In the genomic region with DNA sequence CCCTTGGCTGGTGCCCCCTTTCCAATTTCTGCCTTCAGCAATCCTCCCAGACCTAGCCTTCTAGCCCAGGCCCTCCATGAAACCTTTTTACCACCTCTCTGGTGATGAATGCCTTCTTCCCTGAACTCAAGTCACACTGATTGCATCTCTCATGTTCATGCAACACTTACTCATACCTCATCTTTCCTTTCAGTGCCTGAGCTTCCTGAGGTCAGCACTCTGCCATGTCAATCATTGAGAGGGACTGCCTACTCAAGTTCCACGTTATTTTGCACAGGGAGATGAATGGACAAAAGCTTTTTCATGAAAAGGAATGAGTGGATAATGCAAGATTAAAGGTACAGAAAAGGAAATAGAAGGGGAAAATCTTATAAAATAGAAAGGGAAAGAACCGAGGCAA, we compare ENCODE assay signal across 3 cellular contexts.
A peak's percentile ranks its signal among the peaks of the same experiment; 100 is the strongest.
TF ChIP-seq lines count a peak whose summit lies in the region.

No MANE protein-coding gene starts in this region.

TF ChIP-seq in HEK293T, 16 proteins besides CTCF, POLR2A, EP300 and RAD21 (continued from another document):
- TF ChIP-seq ARNT (IDR thresholded peaks at IDR 0.05), result no peak
- TF ChIP-seq, protein P1, sequence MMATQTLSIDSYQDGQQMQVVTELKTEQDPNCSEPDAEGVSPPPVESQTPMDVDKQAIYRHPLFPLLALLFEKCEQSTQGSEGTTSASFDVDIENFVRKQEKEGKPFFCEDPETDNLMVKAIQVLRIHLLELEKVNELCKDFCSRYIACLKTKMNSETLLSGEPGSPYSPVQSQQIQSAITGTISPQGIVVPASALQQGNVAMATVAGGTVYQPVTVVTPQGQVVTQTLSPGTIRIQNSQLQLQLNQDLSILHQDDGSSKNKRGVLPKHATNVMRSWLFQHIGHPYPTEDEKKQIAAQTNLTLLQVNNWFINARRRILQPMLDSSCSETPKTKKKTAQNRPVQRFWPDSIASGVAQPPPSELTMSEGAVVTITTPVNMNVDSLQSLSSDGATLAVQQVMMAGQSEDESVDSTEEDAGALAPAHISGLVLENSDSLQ (IDR thresholded peaks at IDR 0.05), result peak; percentile 87

TF ChIP-seq in K562, 482 proteins besides CTCF, POLR2A, EP300 and RAD21:
- TF ChIP-seq, protein P1 (IDR thresholded peaks at IDR 0.05), result peak; percentile 81
- TF ChIP-seq, protein P2, sequence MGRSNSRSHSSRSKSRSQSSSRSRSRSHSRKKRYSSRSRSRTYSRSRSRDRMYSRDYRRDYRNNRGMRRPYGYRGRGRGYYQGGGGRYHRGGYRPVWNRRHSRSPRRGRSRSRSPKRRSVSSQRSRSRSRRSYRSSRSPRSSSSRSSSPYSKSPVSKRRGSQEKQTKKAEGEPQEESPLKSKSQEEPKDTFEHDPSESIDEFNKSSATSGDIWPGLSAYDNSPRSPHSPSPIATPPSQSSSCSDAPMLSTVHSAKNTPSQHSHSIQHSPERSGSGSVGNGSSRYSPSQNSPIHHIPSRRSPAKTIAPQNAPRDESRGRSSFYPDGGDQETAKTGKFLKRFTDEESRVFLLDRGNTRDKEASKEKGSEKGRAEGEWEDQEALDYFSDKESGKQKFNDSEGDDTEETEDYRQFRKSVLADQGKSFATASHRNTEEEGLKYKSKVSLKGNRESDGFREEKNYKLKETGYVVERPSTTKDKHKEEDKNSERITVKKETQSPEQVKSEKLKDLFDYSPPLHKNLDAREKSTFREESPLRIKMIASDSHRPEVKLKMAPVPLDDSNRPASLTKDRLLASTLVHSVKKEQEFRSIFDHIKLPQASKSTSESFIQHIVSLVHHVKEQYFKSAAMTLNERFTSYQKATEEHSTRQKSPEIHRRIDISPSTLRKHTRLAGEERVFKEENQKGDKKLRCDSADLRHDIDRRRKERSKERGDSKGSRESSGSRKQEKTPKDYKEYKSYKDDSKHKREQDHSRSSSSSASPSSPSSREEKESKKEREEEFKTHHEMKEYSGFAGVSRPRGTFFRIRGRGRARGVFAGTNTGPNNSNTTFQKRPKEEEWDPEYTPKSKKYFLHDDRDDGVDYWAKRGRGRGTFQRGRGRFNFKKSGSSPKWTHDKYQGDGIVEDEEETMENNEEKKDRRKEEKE (IDR thresholded peaks at IDR 0.05; ENCODE audit: borderline replicate concordance in 1 of 2, control insufficient read depth in 1 of 2, low read depth in 2 of 2, low read length in 1 of 2), result no peak
- TF ChIP-seq, protein P3, sequence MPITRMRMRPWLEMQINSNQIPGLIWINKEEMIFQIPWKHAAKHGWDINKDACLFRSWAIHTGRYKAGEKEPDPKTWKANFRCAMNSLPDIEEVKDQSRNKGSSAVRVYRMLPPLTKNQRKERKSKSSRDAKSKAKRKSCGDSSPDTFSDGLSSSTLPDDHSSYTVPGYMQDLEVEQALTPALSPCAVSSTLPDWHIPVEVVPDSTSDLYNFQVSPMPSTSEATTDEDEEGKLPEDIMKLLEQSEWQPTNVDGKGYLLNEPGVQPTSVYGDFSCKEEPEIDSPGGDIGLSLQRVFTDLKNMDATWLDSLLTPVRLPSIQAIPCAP (CRISPR knock-in tag; IDR thresholded peaks at IDR 0.05; ENCODE audit: borderline replicate concordance), result no peak
- TF ChIP-seq, protein P4, sequence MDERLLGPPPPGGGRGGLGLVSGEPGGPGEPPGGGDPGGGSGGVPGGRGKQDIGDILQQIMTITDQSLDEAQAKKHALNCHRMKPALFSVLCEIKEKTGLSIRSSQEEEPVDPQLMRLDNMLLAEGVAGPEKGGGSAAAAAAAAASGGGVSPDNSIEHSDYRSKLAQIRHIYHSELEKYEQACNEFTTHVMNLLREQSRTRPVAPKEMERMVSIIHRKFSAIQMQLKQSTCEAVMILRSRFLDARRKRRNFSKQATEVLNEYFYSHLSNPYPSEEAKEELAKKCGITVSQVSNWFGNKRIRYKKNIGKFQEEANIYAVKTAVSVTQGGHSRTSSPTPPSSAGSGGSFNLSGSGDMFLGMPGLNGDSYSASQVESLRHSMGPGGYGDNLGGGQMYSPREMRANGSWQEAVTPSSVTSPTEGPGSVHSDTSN (CRISPR knock-in tag; IDR thresholded peaks at IDR 0.05; ENCODE audit: low read depth), result no peak
- TF ChIP-seq, protein P4 (tag; conservative IDR thresholded peaks at IDR 0.05; ENCODE audit: low read depth), result 0 out of 2 replicates have a peak, but pooled peaks have one; percentile 37

TF ChIP-seq in HepG2, 621 proteins besides CTCF, POLR2A, EP300 and RAD21:
- TF ChIP-seq, protein P5, sequence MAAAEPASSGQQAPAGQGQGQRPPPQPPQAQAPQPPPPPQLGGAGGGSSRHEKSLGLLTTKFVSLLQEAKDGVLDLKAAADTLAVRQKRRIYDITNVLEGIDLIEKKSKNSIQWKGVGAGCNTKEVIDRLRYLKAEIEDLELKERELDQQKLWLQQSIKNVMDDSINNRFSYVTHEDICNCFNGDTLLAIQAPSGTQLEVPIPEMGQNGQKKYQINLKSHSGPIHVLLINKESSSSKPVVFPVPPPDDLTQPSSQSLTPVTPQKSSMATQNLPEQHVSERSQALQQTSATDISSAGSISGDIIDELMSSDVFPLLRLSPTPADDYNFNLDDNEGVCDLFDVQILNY (CRISPR knock-in tag; conservative IDR thresholded peaks at IDR 0.05), result no peak
- TF ChIP-seq XRCC5 (optimal IDR thresholded peaks at IDR 0.05; ENCODE audit: low read length) (no peak), ZNF12 (CRISPR knock-in tag; IDR thresholded peaks at IDR 0.05) (peak; percentile 51; the same call in 1 of the 2 replicates), SAP130 (CRISPR knock-in tag; IDR thresholded peaks at IDR 0.05; ENCODE audit: low read depth) (no peak)
- TF ChIP-seq, protein P4 (CRISPR knock-in tag; IDR thresholded peaks at IDR 0.05), result peak; percentile 76
